8 cellular contexts compared by ENCODE assay signal in the genomic region with DNA sequence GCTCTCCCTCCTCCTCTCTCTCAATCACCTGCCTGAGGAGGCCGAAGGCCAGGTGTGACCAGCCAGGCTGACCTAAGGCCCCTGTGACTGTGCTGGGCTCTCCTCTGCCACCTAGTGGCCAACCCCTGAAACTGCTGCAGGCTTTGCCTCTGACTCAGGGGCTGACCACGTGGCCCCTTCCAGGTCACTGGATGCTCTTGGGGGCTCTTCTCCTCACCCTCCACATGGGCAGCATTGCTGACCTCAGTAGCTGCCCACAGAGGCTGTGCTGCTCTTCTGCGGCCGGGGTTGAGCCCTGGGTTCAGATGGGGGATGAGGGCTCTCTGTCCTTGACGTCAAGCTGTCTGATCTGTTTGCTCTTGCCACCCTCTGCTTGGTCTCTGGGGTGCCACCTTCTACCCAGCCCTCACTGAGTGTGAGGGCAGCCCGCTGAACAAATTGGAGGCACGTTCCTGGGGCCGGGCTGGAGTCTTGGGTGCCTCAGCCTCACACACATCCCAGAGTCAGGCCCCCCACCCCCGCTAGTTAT.
DNase-seq lines count a peak whose midpoint lies in the region; ATAC-seq and TF ChIP-seq lines count a peak whose summit lies in the region.

No MANE protein-coding gene starts in this region.

- H3K4me1 ChIP-seq in esophagus squamous epithelium: peaks cover 4 to 26% (median 19%) of the 10 kb centered on the region in 3 donors
- H3K4me1 ChIP-seq in transverse colon: peaks cover 0 to 8% (median 3%) of the 10 kb centered on the region in 4 donors

- CTCF ChIA-PET in activated CD8-positive, alpha-beta T cell treated with anti-CD3 and anti-CD28 coated beads, Interleukin-2, amount 10 ng/mL, durations not matched to agents 7 days and 5 days (lab: Charles Lee): interaction anchor here (1.0 kb wide), 1 partner anchor 20 kb away, joined by 3 read pairs; no protein-coding TSS in a partner anchor

- no peaks in the 10 kb centered on the region for H3K9me3 ChIP-seq in esophagus squamous epithelium
- no peaks in the 10 kb centered on the region for H3K9me3 ChIP-seq in transverse colon

- no peak overlapping the region for H3K27ac ChIP-seq in esophagus squamous epithelium
- no peak overlapping the region for H3K27ac ChIP-seq in transverse colon

- no peak for TF ChIP-seq EP300 in transverse colon (IDR thresholded peaks at IDR 0.05; ENCODE audit: low read depth)

- no peak for TF ChIP-seq POLR2A in esophagus squamous epithelium (IDR thresholded peaks at IDR 0.05)
- no peak for TF ChIP-seq POLR2A in transverse colon (IDR thresholded peaks at IDR 0.05)

- H3K36me3 Mint-ChIP-seq in activated CD8-positive, alpha-beta T cell treated with anti-CD3 and anti-CD28 coated beads, Interleukin-2, amount 10 ng/mL, durations not matched to agents 7 days and 5 days (ENCODE audit: low read depth): no peaks in the 10 kb centered on the region
- peaks cover 9% of the 10 kb centered on the region for H3K36me3 Mint-ChIP-seq in natural killer cell treated with Interleukin-12 subunit alpha and Interleukin-12 subunit beta and Interleukin-15 and Interleukin-18, amount 100 ng/mL, for 72 hours

- H3K4me3 ChIP-seq in esophagus squamous epithelium: no peak overlapping the region
- no peak overlapping the region for H3K4me3 ChIP-seq in transverse colon

- peaks cover 6% of the 10 kb centered on the region for H3K9me3 Mint-ChIP-seq in activated CD8-positive, alpha-beta T cell treated with anti-CD3 and anti-CD28 coated beads, Interleukin-2, amount 10 ng/mL, durations not matched to agents 7 days and 5 days (ENCODE audit: insufficient read depth)
- H3K9me3 Mint-ChIP-seq in natural killer cell treated with Interleukin-12 subunit alpha and Interleukin-12 subunit beta and Interleukin-15 and Interleukin-18, amount 100 ng/mL, for 72 hours: peaks cover under 1% of the 10 kb centered on the region

- H3K36me3 ChIP-seq in esophagus squamous epithelium: no peaks in the 10 kb centered on the region
- no peaks in the 10 kb centered on the region for H3K36me3 ChIP-seq in transverse colon

- POLR2A ChIA-PET in activated CD8-positive, alpha-beta T cell treated with anti-CD3 and anti-CD28 coated beads, Interleukin-2, amount 10 ng/mL, durations not matched to agents 7 days and 5 days (lab: Charles Lee): no interaction called here

- no peaks in the 10 kb centered on the region for H3K4me1 Mint-ChIP-seq in activated CD8-positive, alpha-beta T cell treated with anti-CD3 and anti-CD28 coated beads, Interleukin-2, amount 10 ng/mL, durations not matched to agents 7 days and 5 days (ENCODE audit: low read depth)
- peaks cover 0 to 2% of the 10 kb centered on the region in 2 donors for H3K4me1 Mint-ChIP-seq in natural killer cell treated with Interleukin-12 subunit alpha and Interleukin-12 subunit beta and Interleukin-15 and Interleukin-18, amount 100 ng/mL, for 72 hours (ENCODE audit: low read depth in 2 of 2)

- H3K27me3 ChIP-seq in esophagus squamous epithelium (peaks cover 0 to 43% (median 0%) of the 10 kb centered on the region in 4 donors), transverse colon (no peaks in the 10 kb centered on the region)

- TF ChIP-seq CTCF in esophagus squamous epithelium (IDR thresholded peaks at IDR 0.05) (peak; percentile 91 to 95 (median 92)), transverse colon (IDR thresholded peaks at IDR 0.05) (peak; percentile 85 to 99 (median 98))

- ATAC-seq in GM21717 (IDR thresholded peaks at IDR 0.05; ENCODE audit: unreplicated experiment): peak; percentile 61
- peak; percentile 57 for ATAC-seq in activated CD8-positive, alpha-beta T cell treated with anti-CD3 and anti-CD28 coated beads, Interleukin-2, amount 10 ng/mL, durations not matched to agents 7 days and 5 days
- ATAC-seq in natural killer cell treated with Interleukin-12 subunit alpha and Interleukin-12 subunit beta and Interleukin-15 and Interleukin-18, amount 100 ng/mL, for 72 hours: peak; percentile 67 to 74

- intact Hi-C loops in esophagus squamous epithelium (cut with DNase I) (no loop called here), transverse colon (cut with DNase I; ENCODE audit: low total_unique reads) (loop anchor here (10.0 kb wide), 1 partner anchor 126 kb away; a partner anchor contains a TSS)

- no peak overlapping the region for H3K4me3 Mint-ChIP-seq in activated CD8-positive, alpha-beta T cell treated with anti-CD3 and anti-CD28 coated beads, Interleukin-2, amount 10 ng/mL, durations not matched to agents 7 days and 5 days
- H3K4me3 Mint-ChIP-seq in natural killer cell treated with Interleukin-12 subunit alpha and Interleukin-12 subunit beta and Interleukin-15 and Interleukin-18, amount 100 ng/mL, for 72 hours: no peak overlapping the region

- WGBS in esophagus squamous epithelium, 2 donors: 34 to 50% methylated on average over 2 to 3 of the region's 9 CpGs
- 42 to 62% methylated on average over 2 to 7 of the region's 9 CpGs for WGBS in transverse colon (ENCODE audit: low coverage in 1 of 2), 2 donors

- DNase-seq in Caki2 (ENCODE audit: low read depth): peak; percentile 37
- peak; percentile 2 for DNase-seq in NCI-H1417 treated with DMSO at 0.1 percent for 48 hours (lab: John Stamatoyannopoulos, UW)
- peak; percentile 48 for DNase-seq in activated CD8-positive, alpha-beta T cell treated with anti-CD3 and anti-CD28 coated beads, Interleukin-2, amount 10 ng/mL, durations not matched to agents 7 days and 5 days
- no peak for DNase-seq in esophagus squamous epithelium (lab: John Stamatoyannopoulos, UW)
- no peak for DNase-seq in natural killer cell treated with Interleukin-12 subunit alpha and Interleukin-12 subunit beta and Interleukin-15 and Interleukin-18, amount 100 ng/mL, for 72 hours (ENCODE audit: low spot score)
- DNase-seq in transverse colon: peak; percentile 51
- no peak for DNase-seq in NCI-H2227 (lab: John Stamatoyannopoulos, UW; ENCODE audit: unreplicated experiment)

- H3K27me3 Mint-ChIP-seq in activated CD8-positive, alpha-beta T cell treated with anti-CD3 and anti-CD28 coated beads, Interleukin-2, amount 10 ng/mL, durations not matched to agents 7 days and 5 days (ENCODE audit: low read depth): peaks cover 4% of the 10 kb centered on the region
- H3K27me3 Mint-ChIP-seq in natural killer cell treated with Interleukin-12 subunit alpha and Interleukin-12 subunit beta and Interleukin-15 and Interleukin-18, amount 100 ng/mL, for 72 hours: peaks cover 15 to 18% of the 10 kb centered on the region in 2 donors

- in situ Hi-C loops in Caki2 (cut with HindIII; ENCODE audit: low pct_unique_long_range_greater_than_20kb, low sequenced_read_pairs): no loop called here
- in situ Hi-C loops in transverse colon (cut with MboI; ENCODE audit: low pct_ligation_motif_present in 1 of 4, low pct_unique_long_range_greater_than_20kb in 1 of 4, low sequenced_read_pairs in 3 of 4): no loop called here

- H3K27ac Mint-ChIP-seq in activated CD8-positive, alpha-beta T cell treated with anti-CD3 and anti-CD28 coated beads, Interleukin-2, amount 10 ng/mL, durations not matched to agents 7 days and 5 days: no peak overlapping the region
- no peak overlapping the region for H3K27ac Mint-ChIP-seq in natural killer cell treated with Interleukin-12 subunit alpha and Interleukin-12 subunit beta and Interleukin-15 and Interleukin-18, amount 100 ng/mL, for 72 hours

Comparison
In these comparisons a context has a peak if more than half of its experiments do, and no peak if none do; other contexts are left out.
1. DNase-seq: peak in Caki2 (single experiment), NCI-H1417 treated with DMSO at 0.1 percent for 48 hours (single experiment), activated CD8-positive, alpha-beta T cell treated with anti-CD3 and anti-CD28 coated beads, Interleukin-2, amount 10 ng/mL, durations not matched to agents 7 days and 5 days (single experiment) and transverse colon (single experiment); none in esophagus squamous epithelium (single experiment), natural killer cell treated with Interleukin-12 subunit alpha and Interleukin-12 subunit beta and Interleukin-15 and Interleukin-18, amount 100 ng/mL, for 72 hours (single experiment) and NCI-H2227 (single experiment).
2. Peak in every context shown above with its lines, with median percentiles within 50 percentile points of each other: ATAC-seq.